Comparison of ENCODE assay signal across 1 cellular context in the genomic region with DNA sequence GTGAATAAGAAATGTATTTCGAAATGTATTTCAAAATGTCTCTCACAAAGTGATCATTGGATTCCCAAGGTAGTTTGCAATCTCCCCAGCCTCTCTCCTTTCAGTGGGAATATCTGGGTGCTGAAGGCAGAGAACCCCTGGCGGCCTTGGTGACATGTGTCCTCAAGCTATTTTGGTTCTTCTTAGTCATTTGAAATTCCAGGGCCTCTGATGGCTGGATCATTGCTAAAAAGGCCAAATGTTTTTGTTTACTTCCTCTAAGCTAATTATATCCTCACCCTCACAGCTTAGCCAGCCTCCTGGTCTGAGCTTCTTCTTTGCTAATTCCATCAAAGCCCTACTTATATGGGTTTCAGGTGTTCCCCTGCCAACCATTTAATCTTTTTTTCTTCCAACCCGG.
TF ChIP-seq lines count a peak whose summit lies in the region.

No MANE protein-coding gene starts in this region.

TF ChIP-seq in GM23338, 12 proteins besides CTCF, POLR2A, EP300 and RAD21 (continued from another document):
- TF ChIP-seq, protein P1, sequence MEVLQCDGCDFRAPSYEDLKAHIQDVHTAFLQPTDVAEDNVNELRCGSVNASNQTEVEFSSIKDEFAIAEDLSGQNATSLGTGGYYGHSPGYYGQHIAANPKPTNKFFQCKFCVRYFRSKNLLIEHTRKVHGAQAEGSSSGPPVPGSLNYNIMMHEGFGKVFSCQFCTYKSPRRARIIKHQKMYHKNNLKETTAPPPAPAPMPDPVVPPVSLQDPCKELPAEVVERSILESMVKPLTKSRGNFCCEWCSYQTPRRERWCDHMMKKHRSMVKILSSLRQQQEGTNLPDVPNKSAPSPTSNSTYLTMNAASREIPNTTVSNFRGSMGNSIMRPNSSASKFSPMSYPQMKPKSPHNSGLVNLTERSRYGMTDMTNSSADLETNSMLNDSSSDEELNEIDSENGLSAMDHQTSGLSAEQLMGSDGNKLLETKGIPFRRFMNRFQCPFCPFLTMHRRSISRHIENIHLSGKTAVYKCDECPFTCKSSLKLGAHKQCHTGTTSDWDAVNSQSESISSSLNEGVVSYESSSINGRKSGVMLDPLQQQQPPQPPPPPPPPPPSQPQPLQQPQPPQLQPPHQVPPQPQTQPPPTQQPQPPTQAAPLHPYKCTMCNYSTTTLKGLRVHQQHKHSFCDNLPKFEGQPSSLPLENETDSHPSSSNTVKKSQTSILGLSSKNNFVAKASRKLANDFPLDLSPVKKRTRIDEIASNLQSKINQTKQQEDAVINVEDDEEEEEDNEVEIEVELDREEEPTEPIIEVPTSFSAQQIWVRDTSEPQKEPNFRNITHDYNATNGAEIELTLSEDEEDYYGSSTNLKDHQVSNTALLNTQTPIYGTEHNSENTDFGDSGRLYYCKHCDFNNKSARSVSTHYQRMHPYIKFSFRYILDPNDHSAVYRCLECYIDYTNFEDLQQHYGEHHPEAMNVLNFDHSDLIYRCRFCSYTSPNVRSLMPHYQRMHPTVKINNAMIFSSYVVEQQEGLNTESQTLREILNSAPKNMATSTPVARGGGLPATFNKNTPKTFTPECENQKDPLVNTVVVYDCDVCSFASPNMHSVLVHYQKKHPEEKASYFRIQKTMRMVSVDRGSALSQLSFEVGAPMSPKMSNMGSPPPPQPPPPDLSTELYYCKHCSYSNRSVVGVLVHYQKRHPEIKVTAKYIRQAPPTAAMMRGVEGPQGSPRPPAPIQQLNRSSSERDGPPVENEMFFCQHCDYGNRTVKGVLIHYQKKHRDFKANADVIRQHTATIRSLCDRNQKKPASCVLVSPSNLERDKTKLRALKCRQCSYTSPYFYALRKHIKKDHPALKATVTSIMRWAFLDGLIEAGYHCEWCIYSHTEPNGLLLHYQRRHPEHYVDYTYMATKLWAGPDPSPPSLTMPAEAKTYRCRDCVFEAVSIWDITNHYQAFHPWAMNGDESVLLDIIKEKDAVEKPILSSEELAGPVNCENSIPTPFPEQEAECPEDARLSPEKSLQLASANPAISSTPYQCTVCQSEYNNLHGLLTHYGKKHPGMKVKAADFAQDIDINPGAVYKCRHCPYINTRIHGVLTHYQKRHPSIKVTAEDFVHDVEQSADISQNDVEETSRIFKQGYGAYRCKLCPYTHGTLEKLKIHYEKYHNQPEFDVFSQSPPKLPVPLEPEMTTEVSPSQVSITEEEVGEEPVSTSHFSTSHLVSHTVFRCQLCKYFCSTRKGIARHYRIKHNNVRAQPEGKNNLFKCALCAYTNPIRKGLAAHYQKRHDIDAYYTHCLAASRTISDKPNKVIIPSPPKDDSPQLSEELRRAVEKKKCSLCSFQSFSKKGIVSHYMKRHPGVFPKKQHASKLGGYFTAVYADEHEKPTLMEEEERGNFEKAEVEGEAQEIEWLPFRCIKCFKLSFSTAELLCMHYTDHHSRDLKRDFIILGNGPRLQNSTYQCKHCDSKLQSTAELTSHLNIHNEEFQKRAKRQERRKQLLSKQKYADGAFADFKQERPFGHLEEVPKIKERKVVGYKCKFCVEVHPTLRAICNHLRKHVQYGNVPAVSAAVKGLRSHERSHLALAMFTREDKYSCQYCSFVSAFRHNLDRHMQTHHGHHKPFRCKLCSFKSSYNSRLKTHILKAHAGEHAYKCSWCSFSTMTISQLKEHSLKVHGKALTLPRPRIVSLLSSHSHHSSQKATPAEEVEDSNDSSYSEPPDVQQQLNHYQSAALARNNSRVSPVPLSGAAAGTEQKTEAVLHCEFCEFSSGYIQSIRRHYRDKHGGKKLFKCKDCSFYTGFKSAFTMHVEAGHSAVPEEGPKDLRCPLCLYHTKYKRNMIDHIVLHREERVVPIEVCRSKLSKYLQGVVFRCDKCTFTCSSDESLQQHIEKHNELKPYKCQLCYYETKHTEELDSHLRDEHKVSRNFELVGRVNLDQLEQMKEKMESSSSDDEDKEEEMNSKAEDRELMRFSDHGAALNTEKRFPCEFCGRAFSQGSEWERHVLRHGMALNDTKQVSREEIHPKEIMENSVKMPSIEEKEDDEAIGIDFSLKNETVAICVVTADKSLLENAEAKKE (CRISPR knock-in tag; IDR thresholded peaks at IDR 0.05), result no peak
- TF ChIP-seq CREB1 (CRISPR knock-in tag; IDR thresholded peaks at IDR 0.05; ENCODE audit: low read depth) (no peak), EZH2phosphoT487 (IDR thresholded peaks at IDR 0.05; ENCODE audit: unreplicated experiment) (no peak), ZNF114 (CRISPR knock-in tag; IDR thresholded peaks at IDR 0.05) (no peak), POLR2AphosphoS5 (IDR thresholded peaks at IDR 0.05; ENCODE audit: low read depth) (no peak), NANOG (IDR thresholded peaks at IDR 0.05; ENCODE audit: borderline replicate concordance) (no peak), STAT1 (IDR thresholded peaks at IDR 0.05; ENCODE audit: unreplicated experiment) (no peak), EZH2 (IDR thresholded peaks at IDR 0.05; ENCODE audit: low read depth, unreplicated experiment) (no peak)
- TF ChIP-seq, protein P2, sequence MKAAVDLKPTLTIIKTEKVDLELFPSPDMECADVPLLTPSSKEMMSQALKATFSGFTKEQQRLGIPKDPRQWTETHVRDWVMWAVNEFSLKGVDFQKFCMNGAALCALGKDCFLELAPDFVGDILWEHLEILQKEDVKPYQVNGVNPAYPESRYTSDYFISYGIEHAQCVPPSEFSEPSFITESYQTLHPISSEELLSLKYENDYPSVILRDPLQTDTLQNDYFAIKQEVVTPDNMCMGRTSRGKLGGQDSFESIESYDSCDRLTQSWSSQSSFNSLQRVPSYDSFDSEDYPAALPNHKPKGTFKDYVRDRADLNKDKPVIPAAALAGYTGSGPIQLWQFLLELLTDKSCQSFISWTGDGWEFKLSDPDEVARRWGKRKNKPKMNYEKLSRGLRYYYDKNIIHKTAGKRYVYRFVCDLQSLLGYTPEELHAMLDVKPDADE (IDR thresholded peaks at IDR 0.05), result no peak
- TF ChIP-seq, protein P3, sequence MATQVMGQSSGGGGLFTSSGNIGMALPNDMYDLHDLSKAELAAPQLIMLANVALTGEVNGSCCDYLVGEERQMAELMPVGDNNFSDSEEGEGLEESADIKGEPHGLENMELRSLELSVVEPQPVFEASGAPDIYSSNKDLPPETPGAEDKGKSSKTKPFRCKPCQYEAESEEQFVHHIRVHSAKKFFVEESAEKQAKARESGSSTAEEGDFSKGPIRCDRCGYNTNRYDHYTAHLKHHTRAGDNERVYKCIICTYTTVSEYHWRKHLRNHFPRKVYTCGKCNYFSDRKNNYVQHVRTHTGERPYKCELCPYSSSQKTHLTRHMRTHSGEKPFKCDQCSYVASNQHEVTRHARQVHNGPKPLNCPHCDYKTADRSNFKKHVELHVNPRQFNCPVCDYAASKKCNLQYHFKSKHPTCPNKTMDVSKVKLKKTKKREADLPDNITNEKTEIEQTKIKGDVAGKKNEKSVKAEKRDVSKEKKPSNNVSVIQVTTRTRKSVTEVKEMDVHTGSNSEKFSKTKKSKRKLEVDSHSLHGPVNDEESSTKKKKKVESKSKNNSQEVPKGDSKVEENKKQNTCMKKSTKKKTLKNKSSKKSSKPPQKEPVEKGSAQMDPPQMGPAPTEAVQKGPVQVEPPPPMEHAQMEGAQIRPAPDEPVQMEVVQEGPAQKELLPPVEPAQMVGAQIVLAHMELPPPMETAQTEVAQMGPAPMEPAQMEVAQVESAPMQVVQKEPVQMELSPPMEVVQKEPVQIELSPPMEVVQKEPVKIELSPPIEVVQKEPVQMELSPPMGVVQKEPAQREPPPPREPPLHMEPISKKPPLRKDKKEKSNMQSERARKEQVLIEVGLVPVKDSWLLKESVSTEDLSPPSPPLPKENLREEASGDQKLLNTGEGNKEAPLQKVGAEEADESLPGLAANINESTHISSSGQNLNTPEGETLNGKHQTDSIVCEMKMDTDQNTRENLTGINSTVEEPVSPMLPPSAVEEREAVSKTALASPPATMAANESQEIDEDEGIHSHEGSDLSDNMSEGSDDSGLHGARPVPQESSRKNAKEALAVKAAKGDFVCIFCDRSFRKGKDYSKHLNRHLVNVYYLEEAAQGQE (IDR thresholded peaks at IDR 0.05; ENCODE audit: unreplicated experiment), result no peak
TF ChIP-seq in GM23338: peak in this region for 0.
